ENCODE assay signal across 18 cellular contexts in the genomic region with DNA sequence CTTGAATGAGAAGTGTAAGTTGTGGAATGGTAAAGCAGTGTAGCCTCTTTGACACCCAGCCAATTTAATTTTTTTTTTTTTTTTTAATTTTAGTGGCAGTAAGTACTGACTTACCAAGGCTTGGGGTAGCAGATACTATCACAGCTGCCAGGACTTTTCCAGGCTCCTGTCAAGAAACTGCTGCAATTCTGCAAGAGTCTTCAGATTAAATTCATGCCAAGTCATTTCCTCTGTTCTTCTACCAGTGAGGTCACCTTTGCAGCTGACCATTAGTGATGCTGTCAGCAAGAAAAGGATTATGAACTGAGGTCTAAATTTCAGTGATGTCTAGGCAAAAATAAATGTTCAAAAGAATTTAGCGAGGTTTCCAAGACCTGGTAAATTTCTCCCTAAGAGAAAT.
DNase-seq lines count a peak whose midpoint lies in the region; ATAC-seq, FAIRE-seq and TF ChIP-seq lines count a peak whose summit lies in the region.
"Had no signal": no experiment of that assay in that cellular context is flagged by ENCODE, and none has a peak within 500 bp of the region (broad histone marks: within the 10 kb centered on the region; RNA-seq: fewer than 3 reads in every experiment).

No MANE protein-coding gene starts in this region.

- no peak overlapping the region for H3K4me3 ChIP-seq in mesendoderm (ENCODE audit: low read length)
- H3K4me3 ChIP-seq: BLaER1, gastroesophageal sphincter, ovary, SK-N-MC had no signal

- no peaks in the 10 kb centered on the region for H3K27me3 Mint-ChIP-seq in chondrocyte (ENCODE audit: low read depth)
- no peaks in the 10 kb centered on the region for H3K27me3 Mint-ChIP-seq in stimulated activated naive CD8-positive, alpha-beta T cell treated with anti-CD3 and anti-CD28 coated beads, Interleukin-15, amount 100 ng/mL, for 72 hours

- no peak overlapping the region for H4K8ac ChIP-seq in mesendoderm (ENCODE audit: low read depth, low read length)

- H3K36me3 Mint-ChIP-seq in chondrocyte (ENCODE audit: low read depth), result peaks cover 1% of the 10 kb centered on the region

- no peaks in the 10 kb centered on the region for H3K36me3 ChIP-seq in mesendoderm (ENCODE audit: control insufficient read depth, insufficient read depth, low read length)
- H3K36me3 ChIP-seq: BLaER1, gastroesophageal sphincter, ovary, WERI-Rb-1 had no signal

- TF ChIP-seq CTCF in chondrocyte (IDR thresholded peaks at IDR 0.05), result no peak

- no peak overlapping the region for H3K9ac ChIP-seq in mesendoderm (ENCODE audit: low read length)
- H3K9ac ChIP-seq: BLaER1 had no signal

- H2AK5ac ChIP-seq in mesendoderm (ENCODE audit: low read length), result no peak overlapping the region

- H3K79me1 ChIP-seq in mesendoderm (ENCODE audit: low read length), result no peaks in the 10 kb centered on the region

- H3K4me2 ChIP-seq in mesendoderm (ENCODE audit: low read length), result no peak overlapping the region
- H3K4me2 ChIP-seq: BLaER1 had no signal

- peak overlapping the region; percentile 83 for H3K27ac Mint-ChIP-seq in chondrocyte (ENCODE audit: unreplicated experiment)
- H3K27ac Mint-ChIP-seq in stimulated activated naive CD8-positive, alpha-beta T cell treated with anti-CD3 and anti-CD28 coated beads, Interleukin-15, amount 100 ng/mL, for 72 hours, result no peak overlapping the region
- H3K27ac Mint-ChIP-seq: activated CD8-positive, alpha-beta T cell treated with anti-CD3 and anti-CD28 coated beads, Interleukin-2, amount 10 ng/mL, durations not matched to agents 7 days and 5 days had no signal

- peak; percentile 40 for DNase-seq in ELR (ENCODE audit: low read depth)
- peak; percentile 26 for DNase-seq in RCC 7860 (ENCODE audit: low spot score)
- DNase-seq in chondrocyte (ENCODE audit: low spot score), result no peak
- DNase-seq in mesendoderm, result peak; percentile 40
- no peak for DNase-seq in substantia nigra (lab: John Stamatoyannopoulos, UW)
- no peak for DNase-seq in stimulated activated naive CD8-positive, alpha-beta T cell treated with anti-CD3 and anti-CD28 coated beads, Interleukin-15, amount 100 ng/mL, for 72 hours
- DNase-seq in frontal cortex (ENCODE audit: low spot score in 2 of 2), result no peak
- DNase-seq: activated CD8-positive, alpha-beta T cell treated with anti-CD3 and anti-CD28 coated beads, Interleukin-2, amount 10 ng/mL, durations not matched to agents 7 days and 5 days; anterior cingulate cortex; H7; NCI-H2081 treated with DMSO at 0.1 percent for 48 hours; ovary; stimulated activated CD4-positive, alpha-beta T cell treated with anti-CD3 and anti-CD28 coated beads, Interleukin-15, amount 100 ng/mL, for 24 hours; WERI-Rb-1 had no signal

- no peak overlapping the region for H2BK15ac ChIP-seq in mesendoderm (replicated peaks; ENCODE audit: low read depth)

- H3K79me2 ChIP-seq in mesendoderm (ENCODE audit: control insufficient read depth, insufficient read depth, low read length), result no peaks in the 10 kb centered on the region

- no peak overlapping the region for H2BK120ac ChIP-seq in mesendoderm (ENCODE audit: low read depth, low read length)

- H3K9me3 Mint-ChIP-seq in chondrocyte (ENCODE audit: low read depth), result no peaks in the 10 kb centered on the region
- H3K9me3 Mint-ChIP-seq in stimulated activated naive CD8-positive, alpha-beta T cell treated with anti-CD3 and anti-CD28 coated beads, Interleukin-15, amount 100 ng/mL, for 72 hours, result no peaks in the 10 kb centered on the region

- no peak overlapping the region for H3K56ac ChIP-seq in mesendoderm (ENCODE audit: low read length)

- ATAC-seq in stimulated activated naive CD8-positive, alpha-beta T cell treated with anti-CD3 and anti-CD28 coated beads, Interleukin-15, amount 100 ng/mL, for 72 hours, result no peak
- no peak for ATAC-seq in GM18867 (IDR thresholded peaks at IDR 0.05; ENCODE audit: unreplicated experiment)
- ATAC-seq: activated CD8-positive, alpha-beta T cell treated with anti-CD3 and anti-CD28 coated beads, Interleukin-2, amount 10 ng/mL, durations not matched to agents 7 days and 5 days; gastroesophageal sphincter had no signal

- H2BK5ac ChIP-seq in mesendoderm (ENCODE audit: low read length), result no peak overlapping the region

- H3K27me3 ChIP-seq in mesendoderm (ENCODE audit: insufficient read depth, low read length, poor library complexity), result no peaks in the 10 kb centered on the region
- H3K27me3 ChIP-seq: BLaER1, gastroesophageal sphincter, ovary had no signal

- H3K27ac ChIP-seq in mesendoderm (ENCODE audit: low read depth, low read length), result no peak overlapping the region
- H3K27ac ChIP-seq in substantia nigra (ENCODE audit: low read depth, low read length, poor library complexity, severe bottlenecking), result no peak overlapping the region
- H3K27ac ChIP-seq: BLaER1, gastroesophageal sphincter, ovary, SK-N-MC, WERI-Rb-1 had no signal

- no peak overlapping the region for H3K18ac ChIP-seq in mesendoderm (ENCODE audit: low read length)

- no peaks in the 10 kb centered on the region for H3K4me1 ChIP-seq in mesendoderm (ENCODE audit: control insufficient read depth, low read depth, low read length)
- H3K4me1 ChIP-seq: BLaER1, gastroesophageal sphincter had no signal

- WGBS in mesendoderm (ENCODE audit: extremely low coverage, insufficient coverage, low lambda C conversion rate), result no CpG with 5 or more reads among the region's 1 CpG

- H3K23ac ChIP-seq in mesendoderm (ENCODE audit: low read length), result no peak overlapping the region

- no peak overlapping the region for H3K4me3 Mint-ChIP-seq in chondrocyte (ENCODE audit: unreplicated experiment)
- no peak overlapping the region for H3K4me3 Mint-ChIP-seq in stimulated activated naive CD8-positive, alpha-beta T cell treated with anti-CD3 and anti-CD28 coated beads, Interleukin-15, amount 100 ng/mL, for 72 hours
- H3K4me3 Mint-ChIP-seq: activated CD8-positive, alpha-beta T cell treated with anti-CD3 and anti-CD28 coated beads, Interleukin-2, amount 10 ng/mL, durations not matched to agents 7 days and 5 days had no signal

- peaks cover 15% of the 10 kb centered on the region for H3K4me1 Mint-ChIP-seq in chondrocyte (ENCODE audit: low read depth)
- no peaks in the 10 kb centered on the region for H3K4me1 Mint-ChIP-seq in stimulated activated naive CD8-positive, alpha-beta T cell treated with anti-CD3 and anti-CD28 coated beads, Interleukin-15, amount 100 ng/mL, for 72 hours

- FAIRE-seq in RCC 7860 (lab: Jason Lieb, UNC), result no peak
- FAIRE-seq in frontal cortex (lab: Jason Lieb, UNC), result no peak

- H4K5ac ChIP-seq in mesendoderm (ENCODE audit: low read length), result no peak overlapping the region

- H3K4ac ChIP-seq in mesendoderm (ENCODE audit: low read depth, low read length), result no peak overlapping the region

Comparison
In these comparisons a context has a peak if more than half of its experiments do, and no peak if none do; other contexts are left out.
1. DNase-seq: peak in ELR (single experiment), RCC 7860 (single experiment) and mesendoderm (single experiment); none in chondrocyte (single experiment), substantia nigra (0 of 49), stimulated activated naive CD8-positive, alpha-beta T cell treated with anti-CD3 and anti-CD28 coated beads, Interleukin-15, amount 100 ng/mL, for 72 hours (0 of 2) and frontal cortex (0 of 2).